In the genomic region with DNA sequence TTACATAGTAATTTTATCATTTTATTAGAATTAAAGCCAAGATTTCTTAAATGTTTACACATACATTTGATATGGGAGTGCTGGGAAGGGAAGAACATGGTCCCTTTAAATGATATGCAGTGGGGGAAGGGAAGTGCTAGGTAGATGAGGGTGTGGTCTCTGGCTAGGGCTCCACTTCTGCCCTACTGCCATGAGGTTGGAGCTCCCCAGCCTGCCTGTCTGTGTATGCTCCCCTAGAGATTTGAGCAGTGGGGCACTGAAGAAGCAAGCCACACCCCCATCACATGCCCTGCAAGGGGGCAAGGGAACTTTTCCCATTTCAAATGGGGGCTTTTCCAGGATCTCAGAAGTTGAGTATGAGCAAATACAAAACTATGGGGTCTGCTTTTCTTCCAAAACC, we compare ENCODE assay signal across 15 cellular contexts. TPM values are rescaled to one million over a fixed set of nuclear protein-coding genes. Genes with fewer than 3 reads are reported as not detected.
DNase-seq lines count a peak whose midpoint lies in the region; ATAC-seq, FAIRE-seq and TF ChIP-seq lines count a peak whose summit lies in the region.
"Had no signal": no experiment of that assay in that cellular context is flagged by ENCODE, and none has a peak within 500 bp of the region (broad histone marks: within the 10 kb centered on the region; RNA-seq: fewer than 3 reads in every experiment).

No MANE protein-coding gene starts in this region.

- peaks cover 15% of the 10 kb centered on the region for H3K4me1 Mint-ChIP-seq in MCF 10A (ENCODE audit: insufficient read depth, unreplicated experiment)

- no TSS peak for BruUV-seq in mammary epithelial cell (replicated peaks; lab: Mats Ljungman, UMichigan)
- no TSS peak for BruUV-seq in MCF 10A (replicated peaks; lab: Mats Ljungman, UMichigan)
- BruUV-seq in K562 (replicated peaks; lab: Mats Ljungman, UMichigan): no TSS peak

- ATAC-seq in K562: no peak
- no peak for ATAC-seq in GM19455 (IDR thresholded peaks at IDR 0.05; ENCODE audit: unreplicated experiment)

- DNase-seq in mammary epithelial cell: no peak
- no peak for DNase-seq in MCF 10A (ENCODE audit: unreplicated experiment)
- DNase-seq in OCI-M1 (lab: John Stamatoyannopoulos, UW): peak; percentile 28
- no peak for DNase-seq in K562 (ENCODE audit: extremely low read depth in 1 of 4, low spot score in 3 of 4)
- no peak for DNase-seq in NCI-H774 (lab: John Stamatoyannopoulos, UW)
- DNase-seq in NOMO-1 treated with DMSO at 0.1 percent for 48 hours (lab: John Stamatoyannopoulos, UW; ENCODE audit: unreplicated experiment): no peak
- no peak for DNase-seq in esophagus squamous epithelium (lab: John Stamatoyannopoulos, UW)
- DNase-seq: aorta, islet precursor cell, MG63, NCI-H2029 treated with DMSO at 0.1 percent for 48 hours, T1000 had no signal

- intact Hi-C loops in mammary epithelial cell (cut with micrococcal nuclease): no loop called here
- intact Hi-C loops in MCF 10A (cut with micrococcal nuclease): no loop called here
- intact Hi-C loops in K562 (cut with micrococcal nuclease): loop anchor here (10.0 kb wide), 1 partner anchor 333 kb away; no protein-coding TSS in a partner anchor
- intact Hi-C loops in esophagus squamous epithelium (cut with DNase I): loop anchor here (5.0 kb wide), 1 partner anchor 70 kb away; no protein-coding TSS in a partner anchor

- no peaks in the 10 kb centered on the region for H3K9me3 ChIP-seq in mammary epithelial cell (replicated peaks; ENCODE audit: insufficient read depth, low read length)
- H3K9me3 ChIP-seq in K562 (replicated peaks; ENCODE audit: control insufficient read depth, insufficient read depth, low read depth, low read length): no peaks in the 10 kb centered on the region
- H3K9me3 ChIP-seq in esophagus squamous epithelium: no peaks in the 10 kb centered on the region
- H3K9me3 ChIP-seq: MG63 had no signal

- H3K9me1 ChIP-seq in K562 (ENCODE audit: control insufficient read depth, insufficient read depth, low read length): no peaks in the 10 kb centered on the region

- dilution Hi-C loops in mammary epithelial cell (cut with HindIII; ENCODE audit: low sequenced_read_pairs): no loop called here

- TF ChIP-seq EP300 in K562 (IDR thresholded peaks at IDR 0.05; ENCODE audit: low read length): no peak

- TF ChIP-seq POLR2A in K562 (conservative IDR thresholded peaks at IDR 0.05): no peak
- TF ChIP-seq POLR2A in esophagus squamous epithelium (IDR thresholded peaks at IDR 0.05): no peak

- TF ChIP-seq CTCF in mammary epithelial cell (conservative IDR thresholded peaks at IDR 0.05 in 1 of 2, IDR thresholded peaks at IDR 0.05 in 1 of 2; ENCODE audit: extremely low read depth in 1 of 2, insufficient read depth in 1 of 2, low read depth in 1 of 2, low read length in 2 of 2): no peak
- no peak for TF ChIP-seq CTCF in MCF 10A (IDR thresholded peaks at IDR 0.05; ENCODE audit: unreplicated experiment)
- TF ChIP-seq CTCF in K562 (IDR thresholded peaks at IDR 0.05 in 2 of 3, conservative IDR thresholded peaks at IDR 0.05 in 1 of 3; ENCODE audit: insufficient read depth in 2 of 3, low read depth in 1 of 3, low read length in 3 of 3): no peak
- no peak for TF ChIP-seq CTCF in esophagus squamous epithelium (IDR thresholded peaks at IDR 0.05)

- H3K36me3 ChIP-seq in mammary epithelial cell (ENCODE audit: insufficient read depth, low read length): no peaks in the 10 kb centered on the region
- H3K36me3 ChIP-seq in K562 (ENCODE audit: control insufficient read depth, insufficient read depth, low read length): no peaks in the 10 kb centered on the region
- H3K36me3 ChIP-seq in esophagus squamous epithelium: no peaks in the 10 kb centered on the region
- H3K36me3 ChIP-seq: MG63, suprapubic skin had no signal

- POLR2A ChIA-PET in MCF 10A (lab: Yijun Ruan, JAX) (no interaction called here), K562 (lab: Yijun Ruan, JAX) (interaction anchor here (1.2 kb wide), 1 partner anchor 258 kb away, joined by 3 read pairs; no protein-coding TSS in a partner anchor)

- no peak overlapping the region for H3K27ac Mint-ChIP-seq in MCF 10A (ENCODE audit: low read depth, unreplicated experiment)

- in situ Hi-C loops in mammary epithelial cell (cut with MboI; ENCODE audit: low sequenced_read_pairs in 2 of 2): loop anchor here (10.0 to 25.0 kb wide), 2 partner anchors 73 to 370 kb away; no protein-coding TSS in a partner anchor
- in situ Hi-C loops in K562 (cut with MboI): loop anchor here (25.0 kb wide), 1 partner anchor 245 kb away; no protein-coding TSS in a partner anchor

- H3K4me2 ChIP-seq in mammary epithelial cell (ENCODE audit: insufficient read depth, low read depth, low read length): no peak overlapping the region
- no peak overlapping the region for H3K4me2 ChIP-seq in K562 (ENCODE audit: insufficient read depth, low read length)

- TF ChIP-seq RAD21 in K562 (CRISPR knock-in tag; conservative IDR thresholded peaks at IDR 0.05 in 1 of 2, IDR thresholded peaks at IDR 0.05 in 1 of 2): no peak

- CTCF ChIA-PET in mammary epithelial cell (lab: Charles Lee; ENCODE audit: low non-redundant PET) (no interaction called here), MCF 10A (lab: Yijun Ruan, JAX) (interaction anchor here (0.6 to 7.4 kb wide), 15 partner anchors 9 to 376 kb away, joined by 3 to 108 read pairs (median 6); no protein-coding TSS in a partner anchor), K562 (lab: Yijun Ruan, JAX; ENCODE audit: low intra/inter-chr PET ratio) (interaction anchor here (0.8 kb wide), 1 partner anchor 73 kb away, joined by 4 read pairs; no protein-coding TSS in a partner anchor)

- H3K4me1 ChIP-seq in mammary epithelial cell (ENCODE audit: insufficient read depth, low read length): peaks cover 4% of the 10 kb centered on the region
- no peaks in the 10 kb centered on the region; a peak in 1 of 5 replicates for H3K4me1 ChIP-seq in K562 (replicated peaks in 1 of 2; ENCODE audit: control insufficient read depth in 2 of 2, insufficient read depth in 2 of 2, low read length in 2 of 2)
- peaks cover 0 to 12% (median 0%) of the 10 kb centered on the region in 3 donors for H3K4me1 ChIP-seq in esophagus squamous epithelium
- H3K4me1 ChIP-seq: suprapubic skin had no signal

- H3K9ac ChIP-seq in mammary epithelial cell (ENCODE audit: insufficient read depth, low read length): no peak overlapping the region
- H3K9ac ChIP-seq in K562 (ENCODE audit: insufficient read depth in 1 of 2, low read depth in 2 of 2, low read length in 2 of 2): no peak overlapping the region

- H3K9me3 Mint-ChIP-seq in MCF 10A (ENCODE audit: unreplicated experiment): peaks cover 13% of the 10 kb centered on the region

- H3K27me3 Mint-ChIP-seq in MCF 10A (ENCODE audit: insufficient read depth, unreplicated experiment): no peaks in the 10 kb centered on the region

- H3K79me2 ChIP-seq in mammary epithelial cell (ENCODE audit: insufficient read depth, low read length): no peaks in the 10 kb centered on the region
- H3K79me2 ChIP-seq in K562 (ENCODE audit: control insufficient read depth, insufficient read depth, low read length): no peaks in the 10 kb centered on the region

- no peaks in the 10 kb centered on the region for H3K36me3 Mint-ChIP-seq in MCF 10A (ENCODE audit: insufficient read depth, unreplicated experiment)

- H3K4me3 ChIP-seq in mammary epithelial cell (replicated peaks in 1 of 3; ENCODE audit: insufficient read depth in 1 of 3, low read depth in 2 of 3, low read length in 3 of 3) (no peak overlapping the region), K562 (no peak overlapping the region), esophagus squamous epithelium (no peak overlapping the region)
- H3K4me3 ChIP-seq: MG63, suprapubic skin had no signal

- FAIRE-seq in K562 (lab: Jason Lieb, UNC): no peak

- H2AFZ ChIP-seq in mammary epithelial cell (ENCODE audit: low read depth, low read length) (peak overlapping the region; percentile 61), K562 (ENCODE audit: low read depth, low read length) (peak overlapping the region; percentile 74)

- no peak overlapping the region for H3K4me3 Mint-ChIP-seq in MCF 10A (ENCODE audit: unreplicated experiment)

- H3K27ac ChIP-seq in mammary epithelial cell (ENCODE audit: insufficient read depth, low read depth, low read length) (no peak overlapping the region), K562 (ENCODE audit: extremely low read depth, low read depth, low read length) (no peak overlapping the region), esophagus squamous epithelium (no peak overlapping the region)
- H3K27ac ChIP-seq: epithelial cell of prostate, suprapubic skin had no signal

- no peaks in the 10 kb centered on the region for H3K27me3 ChIP-seq in mammary epithelial cell (ENCODE audit: insufficient read depth, low read length)
- H3K27me3 ChIP-seq in K562 (ENCODE audit: control insufficient read depth in 2 of 2, insufficient read depth in 2 of 2, low read length in 2 of 2): no peaks in the 10 kb centered on the region
- H3K27me3 ChIP-seq in esophagus squamous epithelium: no peaks in the 10 kb centered on the region
- H3K27me3 ChIP-seq: MG63, suprapubic skin had no signal

- H4K20me1 ChIP-seq in mammary epithelial cell (ENCODE audit: insufficient read depth, low read length) (no peaks in the 10 kb centered on the region), K562 (replicated peaks; ENCODE audit: control insufficient read depth, insufficient read depth, low read length) (no peaks in the 10 kb centered on the region)

RNA-seq across cellular contexts. Expression of gene CLECL1, which starts 25.5 kb away (rescaled TPM):
- total RNA-seq in mammary epithelial cell (not detected), MCF 10A (2022) (not detected in 2 replicates), K562 (2014; rRNA removed) (not detected in 2 replicates), K562 (2014; rRNA removed; fragmentation: Illumina TruSeq; extraction: Trizol) (not detected in 2 replicates), K562 (2015; rRNA removed; fragmentation: Illumina TruSeq; extraction: Trizol) (0.25 TPM in 1 of 2 replicates, not detected in the other), K562 (2021) (not detected in 2 replicates), esophagus squamous epithelium (1 to 10 TPM in 1 of 4 donors, not detected in 3; 1.1 TPM)
- polyA plus RNA-seq in mammary epithelial cell (not detected), K562 (2011; rRNA removed) (not detected in 2 replicates), K562 (2014; fragmentation: Illumina TruSeq; extraction: Trizol) (not detected in 2 replicates), K562 (2014; fragmentation: Nextera tagmentation; extraction: Ambion mirVana) (under 1 TPM in 1 of 2 experiments, not detected in 1; 0.13 TPM), K562 (2014; rRNA removed) (not detected in 2 replicates)
- not detected for polyA minus RNA-seq in mammary epithelial cell
- not detected in 2 replicates for total RNA-seq in K562 (2011; cell fraction: chromatin; rRNA removed; ENCODE audit: low replicate concordance)
- not detected in 2 replicates for total RNA-seq in K562 (2011; cell fraction: nucleolus; rRNA removed)
- total RNA-seq in K562 (2011; cell fraction: nucleoplasm; rRNA removed): not detected in 2 replicates
- polyA plus RNA-seq in K562 (2011; cell fraction: cytosol; rRNA removed): not detected in 2 replicates
- not detected in 2 replicates for polyA plus RNA-seq in K562 (2011; cell fraction: nucleus; rRNA removed)
- 0.13 TPM in 1 of 2 replicates, not detected in the other for polyA plus RNA-seq in K562 (2012)
- polyA minus RNA-seq in K562 (2011; rRNA and poly(A)+ RNA removed): not detected in 2 replicates
- polyA minus RNA-seq in K562 (2011; cell fraction: cytosol; rRNA and poly(A)+ RNA removed): not detected in 2 replicates
- not detected in 2 replicates for polyA minus RNA-seq in K562 (2011; cell fraction: nucleus; rRNA and poly(A)+ RNA removed)
- total RNA-seq: suprapubic skin had no signal
- polyA plus RNA-seq: aorta had no signal

RNA-seq across cellular contexts. Expression of gene CLEC2D, which starts 37.8 kb away (rescaled TPM):
- total RNA-seq in mammary epithelial cell (1 to 10 TPM; 3.8 to 4.6 TPM), MCF 10A (2022) (5.1 and 6.7 TPM in 2 replicates), K562 (2014; rRNA removed) (0.57 and 1.9 TPM in 2 replicates), K562 (2014; rRNA removed; fragmentation: Illumina TruSeq; extraction: Trizol) (2.6 and 3.2 TPM in 2 replicates), K562 (2015; rRNA removed; fragmentation: Illumina TruSeq; extraction: Trizol) (2.6 and 2.7 TPM in 2 replicates), K562 (2021) (2.2 TPM in 2 replicates), esophagus squamous epithelium (10 to 100 TPM in 1 of 4 donors, 1 to 10 TPM in 3; 1.6 to 11.8 (median 4.3) TPM)
- polyA plus RNA-seq in mammary epithelial cell (0.57 TPM), K562 (2011; rRNA removed) (5.0 and 6.1 TPM in 2 replicates), K562 (2014; fragmentation: Illumina TruSeq; extraction: Trizol) (2.1 and 2.2 TPM in 2 replicates), K562 (2014; fragmentation: Nextera tagmentation; extraction: Ambion mirVana) (1 to 10 TPM; 1.4 TPM), K562 (2014; rRNA removed) (2.0 and 3.7 TPM in 2 replicates)
- polyA minus RNA-seq in mammary epithelial cell: 0.21 TPM
- total RNA-seq in K562 (2011; cell fraction: chromatin; rRNA removed; ENCODE audit: low replicate concordance): 5.6 and 13.6 TPM in 2 replicates
- 2.0 and 3.9 TPM in 2 replicates for total RNA-seq in K562 (2011; cell fraction: nucleolus; rRNA removed)
- total RNA-seq in K562 (2011; cell fraction: nucleoplasm; rRNA removed): 6.0 and 6.7 TPM in 2 replicates
- polyA plus RNA-seq in K562 (2011; cell fraction: cytosol; rRNA removed): 0.76 and 2.0 TPM in 2 replicates
- 9.7 and 20.7 TPM in 2 replicates for polyA plus RNA-seq in K562 (2011; cell fraction: nucleus; rRNA removed)
- 1.4 and 7.6 TPM in 2 replicates for polyA plus RNA-seq in K562 (2012)
- 3.5 and 4.2 TPM in 2 replicates for polyA minus RNA-seq in K562 (2011; rRNA and poly(A)+ RNA removed)
- polyA minus RNA-seq in K562 (2011; cell fraction: cytosol; rRNA and poly(A)+ RNA removed): 1.4 TPM in 1 of 2 replicates, not detected in the other
- polyA minus RNA-seq in K562 (2011; cell fraction: nucleus; rRNA and poly(A)+ RNA removed): 3.1 and 6.4 TPM in 2 replicates

RNA-seq across cellular contexts. Expression of gene CD69, which starts 53.3 kb away (rescaled TPM):
- total RNA-seq in mammary epithelial cell: not detected
- not detected for polyA plus RNA-seq in mammary epithelial cell
- polyA minus RNA-seq in mammary epithelial cell: not detected
- total RNA-seq in MCF 10A (2022): not detected in 2 replicates
- total RNA-seq in K562 (2011; cell fraction: chromatin; rRNA removed; ENCODE audit: low replicate concordance): 70.8 and 196 TPM in 2 replicates
- 41.4 and 48.8 TPM in 2 replicates for total RNA-seq in K562 (2011; cell fraction: nucleolus; rRNA removed)
- total RNA-seq in K562 (2011; cell fraction: nucleoplasm; rRNA removed): 83.1 and 113 TPM in 2 replicates
- 28.0 and 30.1 TPM in 2 replicates for total RNA-seq in K562 (2014; rRNA removed)
- total RNA-seq in K562 (2014; rRNA removed; fragmentation: Illumina TruSeq; extraction: Trizol): 68.9 and 77.6 TPM in 2 replicates
- 8.8 and 11.7 TPM in 2 replicates for total RNA-seq in K562 (2015; rRNA removed; fragmentation: Illumina TruSeq; extraction: Trizol)
- total RNA-seq in K562 (2021): 38.3 and 45.9 TPM in 2 replicates
- polyA plus RNA-seq in K562 (2011; rRNA removed): 57.1 and 76.4 TPM in 2 replicates
- 10.3 and 25.7 TPM in 2 replicates for polyA plus RNA-seq in K562 (2011; cell fraction: cytosol; rRNA removed)
- polyA plus RNA-seq in K562 (2011; cell fraction: nucleus; rRNA removed): 47.5 and 89.0 TPM in 2 replicates
- polyA plus RNA-seq in K562 (2012): 43.7 and 113 TPM in 2 replicates
- polyA plus RNA-seq in K562 (2014; fragmentation: Illumina TruSeq; extraction: Trizol): 38.7 and 54.4 TPM in 2 replicates
- polyA plus RNA-seq in K562 (2014; fragmentation: Nextera tagmentation; extraction: Ambion mirVana): 100 to 1,000 TPM; 160 to 243 TPM
- 52.2 and 66.0 TPM in 2 replicates for polyA plus RNA-seq in K562 (2014; rRNA removed)
- 92.1 and 154 TPM in 2 replicates for polyA minus RNA-seq in K562 (2011; rRNA and poly(A)+ RNA removed)
- 13.4 and 19.7 TPM in 2 replicates for polyA minus RNA-seq in K562 (2011; cell fraction: cytosol; rRNA and poly(A)+ RNA removed)
- polyA minus RNA-seq in K562 (2011; cell fraction: nucleus; rRNA and poly(A)+ RNA removed): 86.0 and 194 TPM in 2 replicates
- total RNA-seq in esophagus squamous epithelium: 1 to 10 TPM in 3 of 4 donors, under 1 TPM in 1; 0.99 to 6.7 (median 2.7) TPM

Comparison
In these comparisons a context has a peak if more than half of its experiments do, and no peak if none do; other contexts are left out.
1. intact Hi-C loops: an anchor here in K562 (10.0 kb wide) and esophagus squamous epithelium (5.0 kb wide); none called in mammary epithelial cell and MCF 10A.